ENCODE assay signal across 23 cellular contexts in genomic region chr15:39730552-39730951, GRCh38.
"Had no signal": no experiment of that assay in that cellular context is flagged by ENCODE, and none has a peak within 500 bp of the region (broad histone marks: within the 10 kb centered on the region; RNA-seq: fewer than 3 reads in every experiment).

No MANE protein-coding gene starts in this region.

- DNase-seq: activated B cell treated with CpG ODN at 0.5 μM for 24 hours; activated CD4-positive, alpha-beta T cell treated with anti-CD3 and anti-CD28 coated beads for 1 hour; activated CD4-positive, alpha-beta T cell treated with anti-CD3 and anti-CD28 coated beads, Interleukin-2, amount 10 ng/mL, durations not matched to agents 24 days and 14 days; activated CD4-positive, alpha-beta T cell treated with anti-CD3 and anti-CD28 coated beads, Interleukin-2, amount 50 U/mL, for 48 hours; activated CD8-positive, alpha-beta memory T cell treated with anti-CD3 and anti-CD28 coated beads, Interleukin-2, amount 10 ng/mL, durations not matched to agents 7 days and 5 days; activated effector memory CD4-positive, alpha-beta T cell treated with anti-CD3 and anti-CD28 coated beads, Interleukin-2, amount 50 U/mL, for 16 hours; activated naive CD4-positive, alpha-beta T cell treated with Interleukin-2 at 50 U/mL for 16 hours; activated naive CD8-positive, alpha-beta T cell treated with anti-CD3 and anti-CD28 coated beads, Interleukin-2, amount 50 U/mL, for 24 hours; activated T-cell treated with anti-CD3 and anti-CD28 coated beads, Interleukin-2, amount 50 U/mL, for 24 hours; amniotic stem cell; Kasumi-1; NCI-H1048; NCI-H146; NCI-H187 treated with DMSO at 0.1 percent for 48 hours; NCI-H2081 treated with DMSO at 0.1 percent for 48 hours; NCI-H2171; NCI-H2227 treated with DMSO at 0.1 percent for 48 hours; NCI-H526 treated with DMSO at 0.1 percent for 48 hours; NCI-H82; SIG-M5; T-helper 17 cell; T-helper 9 cell had no signal

- ATAC-seq: activated CD8-positive, alpha-beta memory T cell treated with anti-CD3 and anti-CD28 coated beads, Interleukin-2, amount 10 ng/mL, durations not matched to agents 7 days and 5 days; activated naive CD4-positive, alpha-beta T cell treated with anti-CD3 and anti-CD28 coated beads, Interleukin-2, amount 50 U/mL, for 72 hours; activated naive CD8-positive, alpha-beta T cell treated with anti-CD3 and anti-CD28 coated beads, Interleukin-2, amount 50 U/mL, for 24 hours; T-helper 17 cell had no signal
